In genomic region chr5:123036391-123037103, GRCh38 we compare ENCODE assay signal across 8 cellular contexts. TPM values are rescaled to one million over a fixed set of nuclear protein-coding genes. Genes with fewer than 3 reads are reported as not detected.
A peak's percentile ranks its signal among the peaks of the same experiment; 100 is the strongest.
DNase-seq lines count a peak whose midpoint lies in the region; ATAC-seq and TF ChIP-seq lines count a peak whose summit lies in the region.

Gene PPIC, minus strand, starts transcription at chr5:123036725. Its CDS starts 100 bp downstream, at chr5:123036625.

- H3K9me3 Mint-ChIP-seq in activated naive CD8-positive, alpha-beta T cell treated with anti-CD3 and anti-CD28 coated beads, Interleukin-2, amount 50 U/mL, for 24 hours, result no peaks in the 10 kb centered on the region

- H3K4me3 Mint-ChIP-seq in activated naive CD8-positive, alpha-beta T cell treated with anti-CD3 and anti-CD28 coated beads, Interleukin-2, amount 50 U/mL, for 24 hours, result peak within 1 kb of the TSS; percentile 62

- CTCF ChIA-PET in A673 (lab: Charles Lee), result no interaction called here

- peak within 1 kb of the TSS; percentile 60 for H3K4me3 ChIP-seq in A673 (ENCODE audit: low read depth, low read length, poor library complexity, severe bottlenecking)
- peak within 1 kb of the TSS; percentile 70 for H3K4me3 ChIP-seq in neuron (ENCODE audit: low read length)

- peaks cover 7% of the 10 kb centered on the region for H3K4me1 Mint-ChIP-seq in activated naive CD8-positive, alpha-beta T cell treated with anti-CD3 and anti-CD28 coated beads, Interleukin-2, amount 50 U/mL, for 24 hours

- no peak within 1 kb of the TSS for H3K27ac Mint-ChIP-seq in activated naive CD8-positive, alpha-beta T cell treated with anti-CD3 and anti-CD28 coated beads, Interleukin-2, amount 50 U/mL, for 24 hours

- peak; percentile 71 for ATAC-seq in HG02571 (IDR thresholded peaks at IDR 0.05; ENCODE audit: unreplicated experiment)
- peak; percentile 37 for ATAC-seq in activated naive CD8-positive, alpha-beta T cell treated with anti-CD3 and anti-CD28 coated beads, Interleukin-2, amount 50 U/mL, for 24 hours

- H3K36me3 Mint-ChIP-seq in activated naive CD8-positive, alpha-beta T cell treated with anti-CD3 and anti-CD28 coated beads, Interleukin-2, amount 50 U/mL, for 24 hours (ENCODE audit: low read depth), result no peaks in the 10 kb centered on the region

- no TSS peak for BruUV-seq in A673 (replicated peaks; lab: Mats Ljungman, UMichigan)

- peak within 1 kb of the TSS; percentile 96 for H2AFZ ChIP-seq in neuron (ENCODE audit: low read depth, low read length)

- H3K4me1 ChIP-seq in A673 (ENCODE audit: insufficient read depth, low read length, poor library complexity, severe bottlenecking), result peaks cover 7% of the 10 kb centered on the region
- peaks cover 6% of the 10 kb centered on the region for H3K4me1 ChIP-seq in neuron (ENCODE audit: insufficient read depth, low read length)

- H3K27ac ChIP-seq in A673 (ENCODE audit: low read depth, low read length, poor library complexity, severe bottlenecking), result no peak within 1 kb of the TSS

- POLR2A ChIA-PET in A673 (lab: Charles Lee; ENCODE audit: low non-redundant PET), result no interaction called here

- DNase-seq in A673 (ENCODE audit: low spot score) (peak; percentile 49), GM04503 (ENCODE audit: low read depth) (peak; percentile 52), NCI-H2227 (lab: John Stamatoyannopoulos, UW; ENCODE audit: unreplicated experiment) (peak; percentile 44), glomerular visceral epithelial cell (ENCODE audit: extremely low spot score) (peak; percentile 86)
- peak; percentile 17 for DNase-seq in activated naive CD8-positive, alpha-beta T cell treated with anti-CD3 and anti-CD28 coated beads, Interleukin-2, amount 50 U/mL, for 24 hours
- no peak for DNase-seq in stimulated activated naive CD4-positive, alpha-beta T cell treated with Interleukin-2 at 50 U/mL for 16 hours (lab: John Stamatoyannopoulos, UW)

- H3K27me3 ChIP-seq in A673 (replicated peaks; ENCODE audit: insufficient read depth, low read depth, low read length, poor library complexity) (peaks cover 73% of the 10 kb centered on the region), neuron (ENCODE audit: insufficient read depth, low read length) (peaks cover 42% of the 10 kb centered on the region)

- intact Hi-C loops in A673 (cut with micrococcal nuclease; ENCODE audit: unreplicated experiment), result no loop called here

- no peaks in the 10 kb centered on the region for H3K36me3 ChIP-seq in A673 (ENCODE audit: insufficient read depth, low read length, poor library complexity, severe bottlenecking)
- H3K36me3 ChIP-seq in neuron (ENCODE audit: insufficient read depth, low read length), result no peaks in the 10 kb centered on the region

- TF ChIP-seq CTCF in A673 (conservative IDR thresholded peaks at IDR 0.05; ENCODE audit: low read depth, low read length), result no peak

- H3K27me3 Mint-ChIP-seq in activated naive CD8-positive, alpha-beta T cell treated with anti-CD3 and anti-CD28 coated beads, Interleukin-2, amount 50 U/mL, for 24 hours, result peaks cover 53% of the 10 kb centered on the region

- H3K9me3 ChIP-seq in A673 (ENCODE audit: low read depth, low read length, poor library complexity, severe bottlenecking) (no peaks in the 10 kb centered on the region), neuron (ENCODE audit: low read length) (no peaks in the 10 kb centered on the region)

RNA-seq across cellular contexts. Expression of gene PPIC, which starts in this region (rescaled TPM):
- not detected in 2 replicates for total RNA-seq in A673 (2021)

Comparison
In these comparisons a context has a peak if more than half of its experiments do, and no peak if none do; other contexts are left out.
1. Peak in DNase-seq and H3K4me3 ChIP-seq in A673; RNA of the gene not detected or under 1 TPM.